Comparison of ENCODE assay signal across 26 cellular contexts in genomic region chr12:79085106-79085682, GRCh38.
A peak's percentile ranks its signal among the peaks of the same experiment; 100 is the strongest.
DNase-seq lines count a peak whose midpoint lies in the region; ATAC-seq and TF ChIP-seq lines count a peak whose summit lies in the region.
"Had no signal": no experiment of that assay in that cellular context is flagged by ENCODE, and none has a peak within 500 bp of the region (broad histone marks: within the 10 kb centered on the region; RNA-seq: fewer than 3 reads in every experiment).

No MANE protein-coding gene starts in this region.

- H4K20me1 ChIP-seq in PC-9 (ENCODE audit: insufficient read depth) = no peaks in the 10 kb centered on the region
- H4K20me1 ChIP-seq: BLaER1 treated with 17β-estradiol and CSF1 and Interleukin-3, amounts not matched to agents 10 nM and 100 nM had no signal

- peak overlapping the region; percentile 19; the same call in 1 of the 2 replicates for H2AFZ ChIP-seq in PC-9
- H2AFZ ChIP-seq: parathyroid adenoma had no signal

- H3K27me3 ChIP-seq in PC-9 (ENCODE audit: insufficient read depth, low read depth) = no peaks in the 10 kb centered on the region
- H3K27me3 ChIP-seq: BLaER1 treated with 17β-estradiol and CSF1 and Interleukin-3, amounts not matched to agents 10 nM and 100 nM; brain microvascular endothelial cell; heart left ventricle; right lobe of liver; vagina had no signal

- CTCF ChIA-PET in PC-9 (lab: Charles Lee) = no interaction called here

- POLR2A ChIA-PET in PC-9 (lab: Charles Lee; ENCODE audit: unreplicated experiment) = interaction anchor here (0.7 kb wide), 1 partner anchor 13 kb away, joined by 4 read pairs; no protein-coding TSS in a partner anchor

- peaks cover 10% of the 10 kb centered on the region; the same call in 1 of the 2 replicates for H3K4me1 ChIP-seq in PC-9 (replicated peaks; ENCODE audit: insufficient read depth)
- H3K4me1 ChIP-seq: BLaER1 treated with 17β-estradiol and CSF1 and Interleukin-3, amounts not matched to agents 10 nM and 100 nM; heart left ventricle; parathyroid adenoma; right lobe of liver; vagina had no signal

- no TSS peak for BruUV-seq in PC-9 (replicated peaks; lab: Mats Ljungman, UMichigan)

- no peaks in the 10 kb centered on the region for H3F3A ChIP-seq in PC-9 (ENCODE audit: insufficient read depth, low read depth)

- H3K27ac ChIP-seq in PC-9 (no peak overlapping the region), caudate nucleus (ENCODE audit: low read depth, low read length) (no peak overlapping the region)
- H3K27ac ChIP-seq: BLaER1 treated with 17β-estradiol and CSF1 and Interleukin-3, amounts not matched to agents 10 nM and 100 nM; brain microvascular endothelial cell; heart left ventricle; parathyroid adenoma; right lobe of liver; vagina had no signal

- intact Hi-C loops in PC-9 (cut with micrococcal nuclease; ENCODE audit: unreplicated experiment) = loop anchor here (10.0 kb wide), 1 partner anchor 170 kb away; no protein-coding TSS in a partner anchor

- no peaks in the 10 kb centered on the region for H3K36me3 ChIP-seq in PC-9 (ENCODE audit: low read depth)
- H3K36me3 ChIP-seq: brain microvascular endothelial cell, heart left ventricle, right lobe of liver, vagina had no signal

- DNase-seq in PC-9 (no peak), NCI-H1417 (lab: John Stamatoyannopoulos, UW) (no peak), caudate nucleus (lab: John Stamatoyannopoulos, UW) (no peak)
- DNase-seq in stimulated activated naive CD8-positive, alpha-beta T cell treated with anti-CD3 and anti-CD28 coated beads, Interleukin-15, Interleukin-2, amounts not matched to agents 100 U/mL and 50 U/mL, for 24 hours = no peak
- no peak for DNase-seq in activated CD4-positive, alpha-beta T cell treated with anti-CD3 and anti-CD28 coated beads, Interleukin-2, amount 50 U/mL, for 4 hours
- DNase-seq: ACHN; activated CD4-positive, alpha-beta T cell treated with anti-CD3 and anti-CD28 coated beads, Interleukin-2, amount 10 ng/mL, durations not matched to agents 24 days and 14 days; activated naive CD8-positive, alpha-beta T cell treated with anti-CD3 and anti-CD28 coated beads for 36 hours; brain microvascular endothelial cell; Calu3; cortex of kidney; EL; heart left ventricle; immature natural killer cell; left ventricle myocardium superior; NCI-H1694 treated with DMSO at 0.1 percent for 48 hours; right lobe of liver; SHP77; stimulated activated CD4-positive, alpha-beta T cell treated with anti-CD3 and anti-CD28 coated beads, Interleukin-15, amount 100 ng/mL, for 24 hours had no signal

- no peaks in the 10 kb centered on the region for H3K79me2 ChIP-seq in PC-9 (ENCODE audit: low read depth)
- H3K79me2 ChIP-seq: parathyroid adenoma had no signal

- no peak for TF ChIP-seq CTCF in PC-9 (conservative IDR thresholded peaks at IDR 0.05)

- no peaks in the 10 kb centered on the region; the same call in 1 of the 2 replicates for H3K9me3 ChIP-seq in PC-9 (ENCODE audit: insufficient read depth, low read depth)
- H3K9me3 ChIP-seq: BLaER1 treated with 17β-estradiol and CSF1 and Interleukin-3, amounts not matched to agents 10 nM and 100 nM; heart left ventricle; right lobe of liver; vagina had no signal

- ATAC-seq in GM18867 (IDR thresholded peaks at IDR 0.05; ENCODE audit: unreplicated experiment) (peak; percentile 68), GM21515 (IDR thresholded peaks at IDR 0.05; ENCODE audit: unreplicated experiment) (peak; percentile 70), HG02852 (IDR thresholded peaks at IDR 0.05; ENCODE audit: unreplicated experiment) (peak; percentile 56)
- no peak for ATAC-seq in stimulated activated naive CD8-positive, alpha-beta T cell treated with anti-CD3 and anti-CD28 coated beads, Interleukin-15, Interleukin-2, amounts not matched to agents 100 U/mL and 50 U/mL, for 24 hours
- ATAC-seq: heart left ventricle, K562, left ventricle myocardium superior, right lobe of liver had no signal

- H3K4me3 ChIP-seq in PC-9 = no peak overlapping the region
- H3K4me3 ChIP-seq: BLaER1 treated with 17β-estradiol and CSF1 and Interleukin-3, amounts not matched to agents 10 nM and 100 nM; heart left ventricle; K562; right lobe of liver; vagina had no signal

- no peaks in the 10 kb centered on the region for H3K9me2 ChIP-seq in PC-9 (ENCODE audit: insufficient read depth)

- H3K4me2 ChIP-seq in PC-9 = no peak overlapping the region
- H3K4me2 ChIP-seq: BLaER1 treated with 17β-estradiol and CSF1 and Interleukin-3, amounts not matched to agents 10 nM and 100 nM had no signal
